8 cellular contexts compared by ENCODE assay signal in the genomic region with DNA sequence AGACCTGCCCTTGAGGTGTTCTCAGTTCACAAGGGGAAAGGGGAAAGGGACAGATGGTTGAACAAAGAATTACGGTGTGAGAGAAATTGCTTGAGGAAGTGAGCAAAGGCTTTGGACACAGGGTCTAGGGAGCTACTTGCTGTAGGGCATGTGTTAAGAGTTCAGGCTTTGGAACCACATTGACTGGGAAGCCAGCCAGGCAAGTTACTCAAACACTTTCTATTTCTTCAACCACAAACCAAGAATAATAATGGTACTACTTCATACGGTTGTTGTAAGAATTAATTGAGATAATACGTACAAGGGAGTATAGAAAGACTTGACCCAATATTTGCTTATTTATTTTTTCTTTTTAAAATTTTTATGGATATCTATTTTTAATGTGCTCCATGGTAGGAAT. TPM values are rescaled to one million over a fixed set of nuclear protein-coding genes. Genes with fewer than 3 reads are reported as not detected.
DNase-seq lines count a peak whose midpoint lies in the region; ATAC-seq and TF ChIP-seq lines count a peak whose summit lies in the region.

No MANE protein-coding gene starts in this region.

- H3K9me3 Mint-ChIP-seq in CD4-positive, alpha-beta memory T cell = no peaks in the 10 kb centered on the region

- peaks cover 5% of the 10 kb centered on the region for H3K4me1 ChIP-seq in fibroblast of lung (ENCODE audit: control insufficient read depth, extremely low read depth, insufficient read depth, low read length)
- no peaks in the 10 kb centered on the region for H3K4me1 ChIP-seq in CD4-positive, alpha-beta memory T cell (ENCODE audit: insufficient read depth, low read length)

- no peaks in the 10 kb centered on the region for H3K27me3 ChIP-seq in fibroblast of lung (ENCODE audit: control insufficient read depth, insufficient read depth, low read length)
- H3K27me3 ChIP-seq in CD4-positive, alpha-beta memory T cell (ENCODE audit: insufficient read depth, low read length) = no peaks in the 10 kb centered on the region

- DNase-seq in NOMO-1 (lab: John Stamatoyannopoulos, UW; ENCODE audit: unreplicated experiment in 2 of 2) (peak; percentile 77 to 95), fibroblast of lung (ENCODE audit: low read depth in 2 of 2) (peak; percentile 96 to 98), skeletal muscle cell (ENCODE audit: low read depth) (peak; percentile 95), mesenteric fat pad (ENCODE audit: low spot score) (no peak)
- no peak for DNase-seq in stimulated activated CD8-positive, alpha-beta memory T cell treated with anti-CD3 and anti-CD28 coated beads, Interleukin-4, amount 100 ng/mL, for 48 hours
- DNase-seq in CD4-positive, alpha-beta memory T cell = no peak

- POLR2A ChIA-PET in CD4-positive, alpha-beta memory T cell (lab: Charles Lee; ENCODE audit: partially characterized antibody) = no interaction called here

- no peaks in the 10 kb centered on the region for H4K20me1 ChIP-seq in fibroblast of lung (ENCODE audit: control insufficient read depth, extremely low read depth, insufficient read depth, low read length)

- ATAC-seq in GM18517 (IDR thresholded peaks at IDR 0.05; ENCODE audit: unreplicated experiment) = peak; percentile 69
- peak; percentile 88 for ATAC-seq in HG02852 (IDR thresholded peaks at IDR 0.05; ENCODE audit: unreplicated experiment)

- H3K79me2 ChIP-seq in fibroblast of lung (ENCODE audit: control insufficient read depth, insufficient read depth, low read length) = no peaks in the 10 kb centered on the region

- H3K9ac ChIP-seq in fibroblast of lung (ENCODE audit: insufficient read depth, low read length) = no peak overlapping the region

- CTCF ChIA-PET in CD4-positive, alpha-beta memory T cell (lab: Charles Lee; ENCODE audit: partially characterized antibody) = no interaction called here

- no peak for TF ChIP-seq CTCF in fibroblast of lung (conservative IDR thresholded peaks at IDR 0.05 in 1 of 2, IDR thresholded peaks at IDR 0.05 in 1 of 2; ENCODE audit: low read depth in 1 of 2, low read length in 2 of 2)

- H3K36me3 ChIP-seq in fibroblast of lung (ENCODE audit: control insufficient read depth, insufficient read depth, low read length) = no peaks in the 10 kb centered on the region
- no peaks in the 10 kb centered on the region for H3K36me3 ChIP-seq in CD4-positive, alpha-beta memory T cell (ENCODE audit: insufficient read depth, low read length)

- H3K27ac ChIP-seq in fibroblast of lung (ENCODE audit: insufficient read depth, low read length) = no peak overlapping the region
- H3K27ac ChIP-seq in CD4-positive, alpha-beta memory T cell (ENCODE audit: low read depth, low read length) = no peak overlapping the region

- no peak overlapping the region for H3K27ac Mint-ChIP-seq in CD4-positive, alpha-beta memory T cell

- H3K4me3 ChIP-seq in fibroblast of lung (replicated peaks in 1 of 4; ENCODE audit: control extremely low read depth in 1 of 4, insufficient read depth in 1 of 4, low read depth in 3 of 4, low read length in 4 of 4) = no peak overlapping the region
- no peak overlapping the region for H3K4me3 ChIP-seq in skeletal muscle cell (ENCODE audit: low read depth, low read length)
- no peak overlapping the region for H3K4me3 ChIP-seq in CD4-positive, alpha-beta memory T cell (ENCODE audit: low read length in 2 of 2)

- no peaks in the 10 kb centered on the region for H3K36me3 Mint-ChIP-seq in CD4-positive, alpha-beta memory T cell

- H3K4me2 ChIP-seq in fibroblast of lung (ENCODE audit: extremely low read depth, insufficient read depth, low read length) = no peak overlapping the region

- intact Hi-C loops in CD4-positive, alpha-beta memory T cell (cut with micrococcal nuclease) = no loop called here

- H3K27me3 Mint-ChIP-seq in CD4-positive, alpha-beta memory T cell = peaks cover 5 to 10% of the 10 kb centered on the region in 2 donors

- H3K4me1 Mint-ChIP-seq in CD4-positive, alpha-beta memory T cell = peaks cover 0 to 1% (median 0%) of the 10 kb centered on the region in 4 donors

- H2AFZ ChIP-seq in fibroblast of lung (ENCODE audit: low read length) = no peak overlapping the region

- no peaks in the 10 kb centered on the region for H3K9me3 ChIP-seq in fibroblast of lung (ENCODE audit: control insufficient read depth, insufficient read depth, low read depth, low read length)
- H3K9me3 ChIP-seq in CD4-positive, alpha-beta memory T cell (ENCODE audit: control insufficient read depth in 1 of 2, low read length in 2 of 2) = no peaks in the 10 kb centered on the region

- no peak overlapping the region for H3K4me3 Mint-ChIP-seq in CD4-positive, alpha-beta memory T cell

RNA-seq across cellular contexts. Expression of gene AK4, which starts 26.6 kb away (rescaled TPM):
- total RNA-seq in fibroblast of lung (6.3 and 13.9 TPM in 2 replicates), mesenteric fat pad (101 TPM)
- 7.2 and 49.3 TPM in 2 replicates for polyA plus RNA-seq in fibroblast of lung
- 4.6 and 19.0 TPM in 2 replicates for polyA plus RNA-seq in fibroblast of lung (2012)
- polyA minus RNA-seq in fibroblast of lung (ENCODE audit: low replicate concordance) = 1.8 and 25.3 TPM in 2 replicates
- 1 to 10 TPM; 1.3 to 1.9 TPM for total RNA-seq in CD4-positive, alpha-beta memory T cell
- polyA plus RNA-seq in CD4-positive, alpha-beta memory T cell = not detected

Comparison
In these comparisons a context has a peak if more than half of its experiments do, and no peak if none do; other contexts are left out.
1. DNase-seq: peak in NOMO-1 (2 of 2), fibroblast of lung (2 of 2) and skeletal muscle cell (single experiment); none in stimulated activated CD8-positive, alpha-beta memory T cell treated with anti-CD3 and anti-CD28 coated beads, Interleukin-4, amount 100 ng/mL, for 48 hours (single experiment), CD4-positive, alpha-beta memory T cell (0 of 5) and mesenteric fat pad (single experiment).